ENCODE assay signal across 2 cellular contexts in genomic region chr7:138887872-138888656, GRCh38.
TF ChIP-seq lines count a peak whose summit lies in the region.

No MANE protein-coding gene starts in this region.

TF ChIP-seq in SK-N-SH, 30 proteins besides CTCF, POLR2A, EP300 and RAD21 (continued from another document):
- TF ChIP-seq MXI1 (IDR thresholded peaks at IDR 0.05; ENCODE audit: low read depth, low read length) (peak; percentile 64), FOSL2 (IDR thresholded peaks at IDR 0.05; ENCODE audit: borderline replicate concordance, low read depth) (no peak), ZBTB33 (IDR thresholded peaks at IDR 0.05; ENCODE audit: borderline replicate concordance, low read depth) (no peak), GATA2 (CRISPR knock-in tag; IDR thresholded peaks at IDR 0.05) (peak; percentile 79), IRF3 (IDR thresholded peaks at IDR 0.05; ENCODE audit: low read depth, low read length) (no peak), RCOR1 (IDR thresholded peaks at IDR 0.05; ENCODE audit: low read length) (peak; percentile 59), PBX3 (IDR thresholded peaks at IDR 0.05) (no peak), MAX (IDR thresholded peaks at IDR 0.05; ENCODE audit: low read depth) (no peak), SIN3A (IDR thresholded peaks at IDR 0.05; ENCODE audit: borderline replicate concordance, low read depth, low read length) (no peak), REST (IDR thresholded peaks at IDR 0.05; ENCODE audit: low read depth, low read length) (no peak), FOXJ3 (CRISPR knock-in tag; IDR thresholded peaks at IDR 0.05) (no peak), RFX5 (IDR thresholded peaks at IDR 0.05; ENCODE audit: low read length) (no peak)
TF ChIP-seq in SK-N-SH: peak in this region for 4.

TF ChIP-seq in SK-N-SH treated with all-trans-retinoic acid at 6 μM for 48 hours, 23 proteins besides CTCF, POLR2A, EP300 and RAD21 (continued from another document):
- TF ChIP-seq CREB5 (CRISPR knock-in tag; IDR thresholded peaks at IDR 0.05; ENCODE audit: low read depth) (no peak), ZFP3 (CRISPR knock-in tag; IDR thresholded peaks at IDR 0.05) (no peak), ZNF565 (CRISPR knock-in tag; conservative IDR thresholded peaks at IDR 0.05; ENCODE audit: low read depth) (no peak), CSRNP3 (CRISPR knock-in tag; IDR thresholded peaks at IDR 0.05) (no peak), TOX (CRISPR knock-in tag; IDR thresholded peaks at IDR 0.05; ENCODE audit: borderline replicate concordance) (no peak)
TF ChIP-seq in SK-N-SH treated with all-trans-retinoic acid at 6 μM for 48 hours: peak in this region for 0.
